In genomic region chr12:2017724-2018337, GRCh38 we compare ENCODE assay signal across 19 cellular contexts. TPM values are rescaled to one million over a fixed set of nuclear protein-coding genes. Genes with fewer than 3 reads are reported as not detected.
DNase-seq lines count a peak whose midpoint lies in the region; ATAC-seq, FAIRE-seq and TF ChIP-seq lines count a peak whose summit lies in the region.
"Had no signal": no experiment of that assay in that cellular context is flagged by ENCODE, and none has a peak within 500 bp of the region (broad histone marks: within the 10 kb centered on the region; RNA-seq: fewer than 3 reads in every experiment).

No MANE protein-coding gene starts in this region.

- H3K23ac ChIP-seq in IMR-90 (ENCODE audit: low read depth, low read length) (no peak overlapping the region), mesenchymal stem cell (ENCODE audit: low read length in 2 of 2) (no peak overlapping the region)

- FAIRE-seq in K562 (lab: Jason Lieb, UNC) = no peak
- FAIRE-seq: astrocyte had no signal

- in situ Hi-C loops in IMR-90 (cut with MboI; ENCODE audit: low sequenced_read_pairs) (no loop called here), K562 (cut with MboI) (no loop called here)

- TF ChIP-seq POLR2A in IMR-90 (IDR thresholded peaks at IDR 0.05; ENCODE audit: low read depth, low read length) (no peak), K562 (conservative IDR thresholded peaks at IDR 0.05) (no peak)

- H2AFZ ChIP-seq in IMR-90 (replicated peaks; ENCODE audit: low read length, poor library complexity) (no peak overlapping the region), K562 (ENCODE audit: low read depth, low read length) (no peak overlapping the region), mesenchymal stem cell (ENCODE audit: low read depth, low read length) (no peak overlapping the region), MM.1S (ENCODE audit: low read length) (no peak overlapping the region)
- H2AFZ ChIP-seq: parathyroid adenoma had no signal

- no peak for TF ChIP-seq EP300 in K562 (IDR thresholded peaks at IDR 0.05; ENCODE audit: low read length)

- H2BK5ac ChIP-seq in IMR-90 (ENCODE audit: low read depth, low read length, poor library complexity, severe bottlenecking) (no peak overlapping the region), mesenchymal stem cell (ENCODE audit: low read depth, low read length, poor library complexity, severe bottlenecking) (no peak overlapping the region)

- H3K18ac ChIP-seq in IMR-90 (ENCODE audit: low read depth, low read length) = no peak overlapping the region
- H3K18ac ChIP-seq in mesenchymal stem cell (ENCODE audit: low read depth in 1 of 2, low read length in 2 of 2) = peak overlapping the region in 1 of 2 experiments; percentile 14

- ATAC-seq in IMR-90 (ENCODE audit: low read depth) (no peak), K562 (no peak)
- ATAC-seq: mucosa of descending colon had no signal

- H2BK12ac ChIP-seq in mesenchymal stem cell (ENCODE audit: low read length in 2 of 2) = peak overlapping the region in 1 of 2 experiments; percentile 52

- H3K27ac ChIP-seq in IMR-90 (ENCODE audit: insufficient read depth, low read length) (no peak overlapping the region), K562 (ENCODE audit: extremely low read depth, low read depth, low read length) (no peak overlapping the region), mesenchymal stem cell (ENCODE audit: low read length, poor library complexity, severe bottlenecking) (no peak overlapping the region), MM.1S (ENCODE audit: low read length) (no peak overlapping the region)
- H3K27ac ChIP-seq: parathyroid adenoma had no signal

- H3F3A ChIP-seq in MM.1S (ENCODE audit: insufficient read depth, low read length) = no peaks in the 10 kb centered on the region

- no peak overlapping the region for H3K4me3 ChIP-seq in IMR-90 (ENCODE audit: insufficient read depth, low read depth, low read length)
- H3K4me3 ChIP-seq in K562 = no peak overlapping the region
- H3K4me3 ChIP-seq in mesenchymal stem cell (ENCODE audit: insufficient read depth in 1 of 2, low read depth in 1 of 2, low read length in 2 of 2) = no peak overlapping the region
- no peak overlapping the region for H3K4me3 ChIP-seq in MM.1S (ENCODE audit: low read length)
- H3K4me3 ChIP-seq: mucosa of descending colon, stomach had no signal

- no peaks in the 10 kb centered on the region for H3K9me3 ChIP-seq in IMR-90 (ENCODE audit: control insufficient read depth, insufficient read depth, low read length)
- H3K9me3 ChIP-seq in K562 (replicated peaks; ENCODE audit: control insufficient read depth, insufficient read depth, low read depth, low read length) = no peaks in the 10 kb centered on the region
- H3K9me3 ChIP-seq in mesenchymal stem cell (ENCODE audit: control insufficient read depth, low read length) = no peaks in the 10 kb centered on the region
- H3K9me3 ChIP-seq in MM.1S (replicated peaks; ENCODE audit: insufficient read depth, low read length) = no peaks in the 10 kb centered on the region
- H3K9me3 ChIP-seq: mucosa of descending colon, stomach had no signal

- H2BK15ac ChIP-seq in IMR-90 (ENCODE audit: low read depth, low read length) = no peak overlapping the region
- H2BK15ac ChIP-seq in mesenchymal stem cell (ENCODE audit: low read depth, poor library complexity, severe bottlenecking) = no peak overlapping the region

- H3K79me1 ChIP-seq in IMR-90 (ENCODE audit: low read depth in 1 of 2, low read length in 2 of 2) = no peaks in the 10 kb centered on the region
- no peaks in the 10 kb centered on the region for H3K79me1 ChIP-seq in mesenchymal stem cell (replicated peaks; ENCODE audit: low read length, poor library complexity, severe bottlenecking)

- H3K4me2 ChIP-seq in IMR-90 (ENCODE audit: low read depth, low read length) (no peak overlapping the region), K562 (ENCODE audit: insufficient read depth, low read length) (no peak overlapping the region), mesenchymal stem cell (ENCODE audit: low read length, poor library complexity, severe bottlenecking) (no peak overlapping the region), MM.1S (ENCODE audit: low read depth, low read length) (no peak overlapping the region)

- H4K91ac ChIP-seq in IMR-90 (ENCODE audit: insufficient read depth, low read depth, low read length) (no peak overlapping the region), mesenchymal stem cell (ENCODE audit: low read length) (no peak overlapping the region)

- intact Hi-C loops in IMR-90 (cut with micrococcal nuclease) (no loop called here), K562 (cut with micrococcal nuclease) (no loop called here)

- POLR2A ChIA-PET in IMR-90 (lab: Charles Lee; ENCODE audit: unreplicated experiment) (no interaction called here), K562 (lab: Yijun Ruan, JAX) (interaction anchor here (0.7 kb wide), 1 partner anchor 383 kb away, joined by 3 read pairs; no protein-coding TSS in a partner anchor), GM10248 (lab: Yijun Ruan, JAX) (no interaction called here)

- H3K4ac ChIP-seq in IMR-90 (ENCODE audit: low read depth, low read length) (no peak overlapping the region), mesenchymal stem cell (ENCODE audit: low read depth in 1 of 2, low read length in 2 of 2) (no peak overlapping the region)

- H4K5ac ChIP-seq in IMR-90 (ENCODE audit: low read depth, low read length) = no peak overlapping the region

- H4K20me1 ChIP-seq in IMR-90 (ENCODE audit: insufficient read depth, low read length) (no peaks in the 10 kb centered on the region), K562 (replicated peaks; ENCODE audit: control insufficient read depth, insufficient read depth, low read length) (no peaks in the 10 kb centered on the region), MM.1S (ENCODE audit: insufficient read depth, low read length) (no peaks in the 10 kb centered on the region)

- H3K79me2 ChIP-seq in K562 (ENCODE audit: control insufficient read depth, insufficient read depth, low read length) (no peaks in the 10 kb centered on the region), MM.1S (ENCODE audit: low read length) (no peaks in the 10 kb centered on the region)
- H3K79me2 ChIP-seq: parathyroid adenoma had no signal

- BruUV-seq in IMR-90 (replicated peaks; lab: Mats Ljungman, UMichigan) (no TSS peak), K562 (replicated peaks; lab: Mats Ljungman, UMichigan) (no TSS peak)

- H3K4me1 ChIP-seq in IMR-90 (ENCODE audit: control insufficient read depth, insufficient read depth, low read length) = peaks cover 8% of the 10 kb centered on the region
- H3K4me1 ChIP-seq in K562 (replicated peaks in 1 of 2; ENCODE audit: control insufficient read depth in 2 of 2, insufficient read depth in 2 of 2, low read length in 2 of 2) = no peaks in the 10 kb centered on the region
- no peaks in the 10 kb centered on the region for H3K4me1 ChIP-seq in mesenchymal stem cell (ENCODE audit: control insufficient read depth, insufficient read depth, low read depth, low read length)
- H3K4me1 ChIP-seq in MM.1S (ENCODE audit: low read length) = no peaks in the 10 kb centered on the region

- no peak overlapping the region for H2BK120ac ChIP-seq in IMR-90 (ENCODE audit: low read depth, low read length)
- H2BK120ac ChIP-seq in mesenchymal stem cell (ENCODE audit: low read depth, low read length) = no peak overlapping the region

- TF ChIP-seq RAD21 in IMR-90 (IDR thresholded peaks at IDR 0.05; ENCODE audit: low read length) = no peak
- TF ChIP-seq RAD21 in K562 (CRISPR knock-in tag; conservative IDR thresholded peaks at IDR 0.05 in 1 of 2, IDR thresholded peaks at IDR 0.05 in 1 of 2) = no peak

- no peak overlapping the region for H2AK5ac ChIP-seq in IMR-90 (ENCODE audit: low read depth, low read length)
- no peak overlapping the region for H2AK5ac ChIP-seq in mesenchymal stem cell (ENCODE audit: low read length, severe bottlenecking)

- no peak overlapping the region for H3K56ac ChIP-seq in IMR-90 (ENCODE audit: extremely low read depth, insufficient read depth, low read length)

- no peak overlapping the region for H2AK9ac ChIP-seq in IMR-90 (replicated peaks; ENCODE audit: low read depth, low read length, poor library complexity)

- 30% methylated on average over 2 of the region's 12 CpGs; no CpG with 5 or more reads in 1 of the 2 experiments for WGBS in IMR-90 (ENCODE audit: extremely low coverage in 2 of 2, insufficient read length in 1 of 2), 2 experiments
- WGBS in K562 (ENCODE audit: insufficient coverage, low coverage, missing lambda C conversion rate) = 2% methylated on average over 12 of the region's 12 CpGs
- WGBS in mesenchymal stem cell = 22% methylated on average over 12 of the region's 12 CpGs

- H3K27me3 ChIP-seq in IMR-90 (ENCODE audit: control insufficient read depth, insufficient read depth, low read length) = peaks cover 12% of the 10 kb centered on the region
- H3K27me3 ChIP-seq in K562 (ENCODE audit: control insufficient read depth in 2 of 2, insufficient read depth in 2 of 2, low read length in 2 of 2) = peaks cover 2 to 8% of the 10 kb centered on the region in 2 experiments; a peak in 1 of 5 replicates
- peaks cover 13 to 38% of the 10 kb centered on the region in 2 experiments for H3K27me3 ChIP-seq in mesenchymal stem cell (ENCODE audit: control insufficient read depth in 1 of 2, insufficient read depth in 1 of 2, low read length in 2 of 2)
- no peaks in the 10 kb centered on the region for H3K27me3 ChIP-seq in MM.1S (replicated peaks; ENCODE audit: insufficient read depth, low read length)
- H3K27me3 ChIP-seq: stomach had no signal

- H3K36me3 ChIP-seq in IMR-90 (ENCODE audit: control insufficient read depth, insufficient read depth, low read length) (no peaks in the 10 kb centered on the region), K562 (ENCODE audit: control insufficient read depth, insufficient read depth, low read length) (no peaks in the 10 kb centered on the region), mesenchymal stem cell (ENCODE audit: control insufficient read depth in 1 of 2, insufficient read depth in 2 of 2, low read depth in 1 of 2, low read length in 2 of 2) (no peaks in the 10 kb centered on the region), MM.1S (replicated peaks; ENCODE audit: insufficient read depth, low read length) (no peaks in the 10 kb centered on the region)
- H3K36me3 ChIP-seq: stomach had no signal

- H3K9ac ChIP-seq in IMR-90 (ENCODE audit: low read depth, low read length) (no peak overlapping the region), K562 (ENCODE audit: insufficient read depth in 1 of 2, low read depth in 2 of 2, low read length in 2 of 2) (no peak overlapping the region), mesenchymal stem cell (ENCODE audit: low read length) (no peak overlapping the region), MM.1S (ENCODE audit: low read length) (no peak overlapping the region)
- H3K9ac ChIP-seq: parathyroid adenoma had no signal

- H3K9me1 ChIP-seq in IMR-90 (ENCODE audit: insufficient read depth, low read length) (peaks cover 7% of the 10 kb centered on the region), K562 (ENCODE audit: control insufficient read depth, insufficient read depth, low read length) (no peaks in the 10 kb centered on the region)

- TF ChIP-seq CTCF in IMR-90 (conservative IDR thresholded peaks at IDR 0.05; ENCODE audit: low read depth, low read length) = no peak
- TF ChIP-seq CTCF in K562 (IDR thresholded peaks at IDR 0.05 in 2 of 3, conservative IDR thresholded peaks at IDR 0.05 in 1 of 3; ENCODE audit: insufficient read depth in 2 of 3, low read depth in 1 of 3, low read length in 3 of 3) = no peak
- no peak for TF ChIP-seq CTCF in GM10248 (IDR thresholded peaks at IDR 0.05; ENCODE audit: control extremely low read depth, extremely low read depth, low read depth, missing control alignments)
- no peak for TF ChIP-seq CTCF in MM.1S (IDR thresholded peaks at IDR 0.05; ENCODE audit: low read length)

- H3K9me2 ChIP-seq in MM.1S (replicated peaks; ENCODE audit: insufficient read depth, low read length) = no peaks in the 10 kb centered on the region

- H3K14ac ChIP-seq in IMR-90 (replicated peaks; ENCODE audit: low read depth, low read length) (no peak overlapping the region), mesenchymal stem cell (ENCODE audit: low read length in 2 of 2) (no peak overlapping the region)

- dilution Hi-C loops in IMR-90 (cut with HindIII; ENCODE audit: low sequenced_read_pairs, unreplicated experiment) = no loop called here

- H4K8ac ChIP-seq in IMR-90 (ENCODE audit: low read depth in 2 of 2, low read length in 2 of 2) (no peak overlapping the region; a peak in 1 of 4 replicates), mesenchymal stem cell (ENCODE audit: low read length) (no peak overlapping the region)

- no peak overlapping the region for H2BK20ac ChIP-seq in IMR-90 (ENCODE audit: low read depth, low read length)

- CTCF ChIA-PET in IMR-90 (lab: Yijun Ruan, JAX) = interaction anchor here (1.4 kb wide), 1 partner anchor 565 kb away, joined by 5 read pairs; no protein-coding TSS in a partner anchor
- CTCF ChIA-PET in K562 (lab: Yijun Ruan, JAX; ENCODE audit: low intra/inter-chr PET ratio) = no interaction called here
- CTCF ChIA-PET in GM10248 (lab: Yijun Ruan, JAX) = interaction anchor here (1.2 to 2.1 kb wide), 5 partner anchors 9 to 364 kb away, joined by 4 to 8 read pairs (median 5); no protein-coding TSS in a partner anchor

- peak; percentile 30 for DNase-seq in AG20443 (ENCODE audit: low spot score)
- peak; percentile 13 for DNase-seq in IMR-90
- DNase-seq in K562 (ENCODE audit: extremely low read depth in 1 of 4, low spot score in 3 of 4) = no peak
- DNase-seq in mesenchymal stem cell = peak; percentile 55
- no peak for DNase-seq in pons (ENCODE audit: low spot score)
- DNase-seq in GM10248 (ENCODE audit: extremely low spot score) = no peak
- DNase-seq in MM.1S = no peak
- no peak for DNase-seq in SK-N-DZ (ENCODE audit: low spot score)
- DNase-seq: activated CD4-positive, CD25-positive, alpha-beta regulatory T cell treated with anti-CD3 and anti-CD28 coated beads, Interleukin-2, amount 50 U/mL, for 72 hours; activated gamma-delta T cell treated with Interleukin-2 at 50 U/mL for 16 hours; AML-193; cortex of kidney; DMS53; mucosa of descending colon; NCI-H2081 treated with DMSO at 0.1 percent for 48 hours; stomach had no signal

RNA-seq across cellular contexts. Expression of gene DCP1B, which starts 13.6 kb away (rescaled TPM):
- total RNA-seq in IMR-90 (2012; rRNA removed) (13.3 and 13.9 TPM in 2 replicates), K562 (2014; rRNA removed) (2.2 and 3.4 TPM in 2 replicates), K562 (2014; rRNA removed; fragmentation: Illumina TruSeq; extraction: Trizol) (2.7 and 3.4 TPM in 2 replicates), K562 (2015; rRNA removed; fragmentation: Illumina TruSeq; extraction: Trizol) (3.3 and 3.4 TPM in 2 replicates), K562 (2021) (3.8 TPM in 2 replicates)
- polyA plus RNA-seq in IMR-90 (2012; rRNA removed) (19.7 and 22.5 TPM in 2 replicates), K562 (2011; rRNA removed) (6.7 and 7.3 TPM in 2 replicates), K562 (2014; fragmentation: Illumina TruSeq; extraction: Trizol) (4.8 and 6.3 TPM in 2 replicates), K562 (2014; fragmentation: Nextera tagmentation; extraction: Ambion mirVana) (1 to 10 TPM in 1 of 2 experiments, under 1 TPM in 1; 0.83 to 1.5 TPM), K562 (2014; rRNA removed) (4.6 and 4.8 TPM in 2 replicates)
- 9.9 and 13.2 TPM in 2 replicates for polyA plus RNA-seq in IMR-90 (2012; cell fraction: cytosol; rRNA removed)
- 14.4 and 22.6 TPM in 2 replicates for polyA plus RNA-seq in IMR-90 (2012; cell fraction: nucleus; rRNA removed; ENCODE audit: low replicate concordance)
- total RNA-seq in K562 (2011; cell fraction: chromatin; rRNA removed; ENCODE audit: low replicate concordance) = 3.4 and 6.0 TPM in 2 replicates
- 2.5 and 2.7 TPM in 2 replicates for total RNA-seq in K562 (2011; cell fraction: nucleolus; rRNA removed)
- total RNA-seq in K562 (2011; cell fraction: nucleoplasm; rRNA removed) = 4.0 and 6.3 TPM in 2 replicates
- 5.5 and 8.0 TPM in 2 replicates for polyA plus RNA-seq in K562 (2011; cell fraction: cytosol; rRNA removed)
- polyA plus RNA-seq in K562 (2011; cell fraction: nucleus; rRNA removed) = 4.5 and 5.5 TPM in 2 replicates
- 4.3 and 4.9 TPM in 2 replicates for polyA plus RNA-seq in K562 (2012)
- 5.1 and 6.7 TPM in 2 replicates for polyA minus RNA-seq in K562 (2011; rRNA and poly(A)+ RNA removed)
- polyA minus RNA-seq in K562 (2011; cell fraction: cytosol; rRNA and poly(A)+ RNA removed) = 1.5 and 2.7 TPM in 2 replicates
- polyA minus RNA-seq in K562 (2011; cell fraction: nucleus; rRNA and poly(A)+ RNA removed) = 4.8 and 4.9 TPM in 2 replicates
- 28.4 TPM for polyA plus RNA-seq in mesenchymal stem cell (2013, experiment 1 of 2)
- polyA plus RNA-seq in mesenchymal stem cell (2013, experiment 2 of 2) = 26.4 TPM
- 13.1 and 20.2 TPM in 2 replicates for polyA plus RNA-seq in SK-N-DZ (2014; cell fraction: cytosol; rRNA removed)
- polyA plus RNA-seq in SK-N-DZ (2014; cell fraction: nucleus; rRNA removed) = 17.4 and 23.0 TPM in 2 replicates

RNA-seq across cellular contexts. Expression of gene CACNA1C, which starts 35.0 kb away (rescaled TPM):
- total RNA-seq in IMR-90 (2012; rRNA removed) (1.6 and 1.9 TPM in 2 replicates), K562 (2014; rRNA removed) (not detected in 2 replicates), K562 (2014; rRNA removed; fragmentation: Illumina TruSeq; extraction: Trizol) (not detected in 2 replicates), K562 (2015; rRNA removed; fragmentation: Illumina TruSeq; extraction: Trizol) (not detected in 2 replicates), K562 (2021) (not detected in 2 replicates)
- polyA plus RNA-seq in IMR-90 (2012; rRNA removed) (2.6 and 2.7 TPM in 2 replicates), K562 (2011; rRNA removed) (not detected in 2 replicates), K562 (2014; fragmentation: Illumina TruSeq; extraction: Trizol) (not detected in 2 replicates), K562 (2014; fragmentation: Nextera tagmentation; extraction: Ambion mirVana) (not detected), K562 (2014; rRNA removed) (not detected in 2 replicates)
- polyA plus RNA-seq in IMR-90 (2012; cell fraction: cytosol; rRNA removed) = 1.1 and 2.8 TPM in 2 replicates
- 12.4 and 16.6 TPM in 2 replicates for polyA plus RNA-seq in IMR-90 (2012; cell fraction: nucleus; rRNA removed; ENCODE audit: low replicate concordance)
- total RNA-seq in K562 (2011; cell fraction: chromatin; rRNA removed; ENCODE audit: low replicate concordance) = not detected in 2 replicates
- total RNA-seq in K562 (2011; cell fraction: nucleolus; rRNA removed) = not detected in 2 replicates
- total RNA-seq in K562 (2011; cell fraction: nucleoplasm; rRNA removed) = not detected in 2 replicates
- not detected in 2 replicates for polyA plus RNA-seq in K562 (2011; cell fraction: cytosol; rRNA removed)
- not detected in 2 replicates for polyA plus RNA-seq in K562 (2011; cell fraction: nucleus; rRNA removed)
- polyA plus RNA-seq in K562 (2012) = 0.01 and 0.24 TPM in 2 replicates
- polyA minus RNA-seq in K562 (2011; rRNA and poly(A)+ RNA removed) = not detected in 2 replicates
- not detected in 2 replicates for polyA minus RNA-seq in K562 (2011; cell fraction: cytosol; rRNA and poly(A)+ RNA removed)
- polyA minus RNA-seq in K562 (2011; cell fraction: nucleus; rRNA and poly(A)+ RNA removed) = not detected in 2 replicates
- 2.9 TPM for polyA plus RNA-seq in mesenchymal stem cell (2013, experiment 1 of 2)
- polyA plus RNA-seq in mesenchymal stem cell (2013, experiment 2 of 2) = 2.8 TPM
- not detected in 2 replicates for polyA plus RNA-seq in SK-N-DZ (2014; cell fraction: cytosol; rRNA removed)
- 0.27 and 0.59 TPM in 2 replicates for polyA plus RNA-seq in SK-N-DZ (2014; cell fraction: nucleus; rRNA removed)
- total RNA-seq: epithelial cell of proximal tubule had no signal

Comparison
In these comparisons a context has a peak if more than half of its experiments do, and no peak if none do; other contexts are left out.
1. DNase-seq: peak in AG20443 (single experiment), IMR-90 (single experiment) and mesenchymal stem cell (single experiment); none in K562 (0 of 4), pons (single experiment), GM10248 (single experiment), MM.1S (single experiment) and SK-N-DZ (single experiment).